Comparison of ENCODE assay signal across 15 cellular contexts in genomic region chr2:149029312-149029965, GRCh38. TPM values are rescaled to one million over a fixed set of nuclear protein-coding genes. Genes with fewer than 3 reads are reported as not detected.
DNase-seq lines count a peak whose midpoint lies in the region; ATAC-seq, FAIRE-seq and TF ChIP-seq lines count a peak whose summit lies in the region.
"Had no signal": no experiment of that assay in that cellular context is flagged by ENCODE, and none has a peak within 500 bp of the region (broad histone marks: within the 10 kb centered on the region; RNA-seq: fewer than 3 reads in every experiment).

No MANE protein-coding gene starts in this region.

- no peaks in the 10 kb centered on the region for H3K9me3 Mint-ChIP-seq in GM23338
- no peaks in the 10 kb centered on the region for H3K9me3 Mint-ChIP-seq in stimulated activated effector memory CD8-positive, alpha-beta T cell treated with anti-CD3 and anti-CD28 coated beads, Interleukin-12 subunit alpha, Interleukin-12 subunit beta, amount 100 ng/mL, for 72 hours
- H3K9me3 Mint-ChIP-seq: IgD-negative memory B cell had no signal

- ATAC-seq in GM23338, result no peak; the same call in 2 of the 3 replicates
- peak; percentile 59 for ATAC-seq in foreskin keratinocyte
- ATAC-seq in stimulated activated effector memory CD8-positive, alpha-beta T cell treated with anti-CD3 and anti-CD28 coated beads, Interleukin-12 subunit alpha, Interleukin-12 subunit beta, amount 100 ng/mL, for 72 hours, result no peak
- no peak for ATAC-seq in HG02798 (IDR thresholded peaks at IDR 0.05; ENCODE audit: poor library complexity, unreplicated experiment)

- FAIRE-seq in bronchial epithelial cell (lab: Jason Lieb, UNC), result no peak
- FAIRE-seq: GM19239 had no signal

- H3K4me3 ChIP-seq in GM23338 (no peak overlapping the region), bronchial epithelial cell (ENCODE audit: low read depth, low read length) (no peak overlapping the region)
- H3K4me3 ChIP-seq: BLaER1 treated with 17β-estradiol and CSF1 and Interleukin-3, amounts not matched to agents 10 nM and 100 nM had no signal

- no peak overlapping the region for H3K27ac ChIP-seq in GM23338 (ENCODE audit: low read depth)
- H3K27ac ChIP-seq in foreskin keratinocyte, result no peak overlapping the region
- H3K27ac ChIP-seq: BLaER1 treated with 17β-estradiol and CSF1 and Interleukin-3, amounts not matched to agents 10 nM and 100 nM had no signal

- H3K36me3 ChIP-seq in GM23338 (ENCODE audit: insufficient read depth) (no peaks in the 10 kb centered on the region), bronchial epithelial cell (ENCODE audit: control insufficient read depth, insufficient read depth, low read length) (no peaks in the 10 kb centered on the region)
- H3K36me3 ChIP-seq: BLaER1 treated with 17β-estradiol and CSF1 and Interleukin-3, amounts not matched to agents 10 nM and 100 nM had no signal

- no peak overlapping the region for H3K4me2 ChIP-seq in GM23338
- H3K4me2 ChIP-seq: BLaER1 treated with 17β-estradiol and CSF1 and Interleukin-3, amounts not matched to agents 10 nM and 100 nM had no signal

- H3K27ac Mint-ChIP-seq in GM23338, result no peak overlapping the region
- peak overlapping the region; percentile 29 for H3K27ac Mint-ChIP-seq in stimulated activated effector memory CD8-positive, alpha-beta T cell treated with anti-CD3 and anti-CD28 coated beads, Interleukin-12 subunit alpha, Interleukin-12 subunit beta, amount 100 ng/mL, for 72 hours
- H3K27ac Mint-ChIP-seq: CD4-positive, CD25-positive, alpha-beta regulatory T cell; IgD-negative memory B cell had no signal

- no peaks in the 10 kb centered on the region for H3K9me2 ChIP-seq in GM23338 (ENCODE audit: insufficient read depth)

- DNase-seq in GM23338 (ENCODE audit: low spot score) (peak; percentile 9), bronchial epithelial cell (ENCODE audit: low read depth) (peak; percentile 60), foreskin keratinocyte (peak; percentile 15 to 61), mucosa of gallbladder (ENCODE audit: low spot score) (no peak), NOMO-1 treated with DMSO at 0.1 percent for 48 hours (lab: John Stamatoyannopoulos, UW; ENCODE audit: unreplicated experiment) (no peak)
- DNase-seq in stimulated activated effector memory CD8-positive, alpha-beta T cell treated with anti-CD3 and anti-CD28 coated beads, Interleukin-12 subunit alpha, Interleukin-12 subunit beta, amount 100 ng/mL, for 72 hours (ENCODE audit: low spot score in 2 of 2), result peak in 1 of 2 donors; percentile 30
- DNase-seq: ACHN; CD4-positive, CD25-positive, alpha-beta regulatory T cell; DMS53; GF-D8; H7 had no signal

- H3K4me1 ChIP-seq in GM23338 (ENCODE audit: insufficient read depth), result peaks cover 34% of the 10 kb centered on the region
- peaks cover 24% of the 10 kb centered on the region for H3K4me1 ChIP-seq in foreskin keratinocyte

- no peak overlapping the region for H3K4me3 Mint-ChIP-seq in GM23338
- no peak overlapping the region for H3K4me3 Mint-ChIP-seq in stimulated activated effector memory CD8-positive, alpha-beta T cell treated with anti-CD3 and anti-CD28 coated beads, Interleukin-12 subunit alpha, Interleukin-12 subunit beta, amount 100 ng/mL, for 72 hours
- H3K4me3 Mint-ChIP-seq: CD4-positive, CD25-positive, alpha-beta regulatory T cell; IgD-negative memory B cell had no signal

- H3K27me3 Mint-ChIP-seq in GM23338 (ENCODE audit: insufficient read depth, low read depth, poor library complexity), result peaks cover 5% of the 10 kb centered on the region
- H3K27me3 Mint-ChIP-seq: IgD-negative memory B cell had no signal

- TF ChIP-seq CTCF in GM23338 (conservative IDR thresholded peaks at IDR 0.05; ENCODE audit: low read depth in 2 of 2) (no peak), bronchial epithelial cell (IDR thresholded peaks at IDR 0.05; ENCODE audit: insufficient read depth, low read length, severe bottlenecking) (no peak), foreskin keratinocyte (conservative IDR thresholded peaks at IDR 0.05) (no peak)

- H2AFZ ChIP-seq in GM23338, result no peak overlapping the region

- H3F3A ChIP-seq in GM23338 (replicated peaks; ENCODE audit: low read depth), result no peaks in the 10 kb centered on the region

- H3K79me2 ChIP-seq in GM23338 (replicated peaks; ENCODE audit: insufficient read depth), result no peaks in the 10 kb centered on the region

- H3K27me3 ChIP-seq in GM23338 (ENCODE audit: insufficient read depth) (no peaks in the 10 kb centered on the region), bronchial epithelial cell (ENCODE audit: control insufficient read depth, insufficient read depth, low read length) (no peaks in the 10 kb centered on the region), foreskin keratinocyte (no peaks in the 10 kb centered on the region)
- H3K27me3 ChIP-seq: BLaER1 treated with 17β-estradiol and CSF1 and Interleukin-3, amounts not matched to agents 10 nM and 100 nM had no signal

- H4K20me1 ChIP-seq in GM23338 (replicated peaks; ENCODE audit: insufficient read depth), result no peaks in the 10 kb centered on the region
- H4K20me1 ChIP-seq: BLaER1 treated with 17β-estradiol and CSF1 and Interleukin-3, amounts not matched to agents 10 nM and 100 nM had no signal

- H3K4me1 Mint-ChIP-seq in GM23338, result peaks cover 41% of the 10 kb centered on the region
- peaks cover 6% of the 10 kb centered on the region for H3K4me1 Mint-ChIP-seq in stimulated activated effector memory CD8-positive, alpha-beta T cell treated with anti-CD3 and anti-CD28 coated beads, Interleukin-12 subunit alpha, Interleukin-12 subunit beta, amount 100 ng/mL, for 72 hours
- H3K4me1 Mint-ChIP-seq: CD4-positive, CD25-positive, alpha-beta regulatory T cell had no signal

- H3K36me3 Mint-ChIP-seq in GM23338 (ENCODE audit: low read depth), result no peaks in the 10 kb centered on the region
- H3K36me3 Mint-ChIP-seq in stimulated activated effector memory CD8-positive, alpha-beta T cell treated with anti-CD3 and anti-CD28 coated beads, Interleukin-12 subunit alpha, Interleukin-12 subunit beta, amount 100 ng/mL, for 72 hours, result peaks cover 3% of the 10 kb centered on the region
- H3K36me3 Mint-ChIP-seq: CD4-positive, CD25-positive, alpha-beta regulatory T cell had no signal

TF ChIP-seq in GM23338, 12 proteins besides CTCF, POLR2A, EP300 and RAD21 (continues in another document):
- TF ChIP-seq EZH2 (IDR thresholded peaks at IDR 0.05; ENCODE audit: low read depth, unreplicated experiment), result no peak
- no peak for TF ChIP-seq EZH2phosphoT487 (IDR thresholded peaks at IDR 0.05; ENCODE audit: unreplicated experiment)
- TF ChIP-seq JUNB (IDR thresholded peaks at IDR 0.05; ENCODE audit: unreplicated experiment), result no peak
- TF ChIP-seq, protein P1, sequence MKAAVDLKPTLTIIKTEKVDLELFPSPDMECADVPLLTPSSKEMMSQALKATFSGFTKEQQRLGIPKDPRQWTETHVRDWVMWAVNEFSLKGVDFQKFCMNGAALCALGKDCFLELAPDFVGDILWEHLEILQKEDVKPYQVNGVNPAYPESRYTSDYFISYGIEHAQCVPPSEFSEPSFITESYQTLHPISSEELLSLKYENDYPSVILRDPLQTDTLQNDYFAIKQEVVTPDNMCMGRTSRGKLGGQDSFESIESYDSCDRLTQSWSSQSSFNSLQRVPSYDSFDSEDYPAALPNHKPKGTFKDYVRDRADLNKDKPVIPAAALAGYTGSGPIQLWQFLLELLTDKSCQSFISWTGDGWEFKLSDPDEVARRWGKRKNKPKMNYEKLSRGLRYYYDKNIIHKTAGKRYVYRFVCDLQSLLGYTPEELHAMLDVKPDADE (IDR thresholded peaks at IDR 0.05), result no peak
- TF ChIP-seq NANOG (IDR thresholded peaks at IDR 0.05; ENCODE audit: borderline replicate concordance), result no peak
- no peak for TF ChIP-seq ZNF331 (CRISPR knock-in tag; IDR thresholded peaks at IDR 0.05; ENCODE audit: low read depth)

RNA-seq across cellular contexts. Expression of gene LYPD6B, which starts 9.1 kb away (rescaled TPM):
- 1.7 and 3.1 TPM in 2 replicates for total RNA-seq in GM23338 (2014; rRNA removed; shearing (Covaris generic))
- polyA plus RNA-seq in GM23338 (2016; fragmentation: Nextera tagmentation; extraction: Ambion mirVana), result 3.4 and 3.6 TPM in 2 replicates
- total RNA-seq in bronchial epithelial cell, result 14.7 and 34.2 TPM in 2 replicates
- 5.2 and 7.7 TPM in 2 replicates for total RNA-seq in foreskin keratinocyte
- 5.8 and 8.8 TPM in 2 replicates for polyA plus RNA-seq in foreskin keratinocyte
- total RNA-seq in mucosa of gallbladder, result 98.5 TPM
- total RNA-seq: CD4-positive, CD25-positive, alpha-beta regulatory T cell had no signal
- polyA plus RNA-seq: CD4-positive, CD25-positive, alpha-beta regulatory T cell had no signal

Comparison
In these comparisons a context has a peak if more than half of its experiments do, and no peak if none do; other contexts are left out.
1. DNase-seq: peak in GM23338 (single experiment), bronchial epithelial cell (single experiment) and foreskin keratinocyte (2 of 2); none in mucosa of gallbladder (single experiment) and NOMO-1 treated with DMSO at 0.1 percent for 48 hours (single experiment).